Comparison of ENCODE assay signal across 8 cellular contexts in the genomic region with DNA sequence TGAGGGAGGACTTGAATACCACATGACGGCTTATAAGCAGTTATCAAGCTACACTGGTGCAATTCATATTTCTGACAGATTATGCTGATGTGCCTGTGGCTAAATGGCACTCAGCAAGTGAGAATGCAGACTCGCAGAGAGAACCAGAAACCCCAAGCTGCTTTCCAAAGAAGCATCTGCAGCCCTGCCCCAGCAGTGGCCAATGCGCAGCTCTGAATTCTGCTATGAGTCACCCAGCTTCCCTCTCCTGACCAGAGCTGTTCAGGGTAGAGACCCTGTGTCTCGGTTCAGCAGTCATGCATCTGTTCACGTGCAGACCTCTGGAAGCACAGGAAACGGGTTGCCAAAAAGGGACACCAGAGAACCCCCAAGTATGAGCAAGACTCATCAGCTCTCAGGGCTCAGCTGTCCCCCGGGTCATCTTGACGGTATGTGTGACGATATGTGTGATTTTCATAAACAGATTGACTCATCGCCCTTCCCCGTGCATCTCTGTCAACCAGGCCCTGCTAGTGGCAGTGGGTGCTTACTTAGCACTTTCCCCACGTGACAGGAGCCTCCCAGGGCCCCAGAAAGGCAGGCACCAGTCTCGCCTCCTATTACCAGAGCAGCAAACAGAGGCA.
DNase-seq lines count a peak whose midpoint lies in the region; ATAC-seq and TF ChIP-seq lines count a peak whose summit lies in the region.

No MANE protein-coding gene starts in this region.

- peaks cover 48 to 97% (median 49%) of the 10 kb centered on the region in 10 experiments for H3K4me1 ChIP-seq in BLaER1 treated with 17β-estradiol and CSF1 and Interleukin-3, amounts not matched to agents 10 nM and 100 nM
- peaks cover 46 to 82% of the 10 kb centered on the region in 2 donors for H3K4me1 ChIP-seq in ascending aorta

- peak overlapping the region; percentile 84 for H3K4me3 Mint-ChIP-seq in T-helper 17 cell
- H3K4me3 Mint-ChIP-seq in immature natural killer cell: peak overlapping the region; percentile 73 to 87 (median 81)
- H3K4me3 Mint-ChIP-seq in nephron progenitor cell: no peak overlapping the region

- intact Hi-C loops in ascending aorta (cut with DNase I): loop anchor here (2.0 kb wide), 1 partner anchor 74 kb away; no protein-coding TSS in a partner anchor

- H3K36me3 Mint-ChIP-seq in T-helper 17 cell (ENCODE audit: low read depth) (peaks cover 2% of the 10 kb centered on the region), immature natural killer cell (peaks cover 0 to 3% (median 0%) of the 10 kb centered on the region in 3 donors), nephron progenitor cell (ENCODE audit: low read depth) (no peaks in the 10 kb centered on the region)

- H3K27ac Mint-ChIP-seq in T-helper 17 cell (no peak overlapping the region), immature natural killer cell (peak overlapping the region in 4 of 6 donors; percentile 99 to 100 (median 100)), nephron progenitor cell (no peak overlapping the region)

- no peaks in the 10 kb centered on the region for H3K9me3 ChIP-seq in BLaER1 treated with 17β-estradiol and CSF1 and Interleukin-3, amounts not matched to agents 10 nM and 100 nM (replicated peaks in 1 of 11)
- H3K9me3 ChIP-seq in T-helper 17 cell (ENCODE audit: control insufficient read depth, low read length, poor library complexity, severe bottlenecking) (no peaks in the 10 kb centered on the region), ascending aorta (no peaks in the 10 kb centered on the region)

- ATAC-seq in GM19455 (IDR thresholded peaks at IDR 0.05; ENCODE audit: unreplicated experiment) (peak; percentile 93), HG03571 (IDR thresholded peaks at IDR 0.05; ENCODE audit: unreplicated experiment) (peak; percentile 94), T-helper 17 cell (peak; percentile 89)

- H4K20me1 ChIP-seq in BLaER1 treated with 17β-estradiol and CSF1 and Interleukin-3, amounts not matched to agents 10 nM and 100 nM: peaks cover 0 to 85% (median 34%) of the 10 kb centered on the region in 11 experiments; a peak in 14 of 22 replicates

- H3K9ac ChIP-seq in BLaER1 treated with 17β-estradiol and CSF1 and Interleukin-3, amounts not matched to agents 10 nM and 100 nM: peak overlapping the region; percentile 47 to 81 (median 75); a peak in 21 of 22 replicates

- H3K27ac ChIP-seq in BLaER1 treated with 17β-estradiol and CSF1 and Interleukin-3, amounts not matched to agents 10 nM and 100 nM: peak overlapping the region; percentile 71 to 88 (median 83)
- H3K27ac ChIP-seq in ascending aorta: peak overlapping the region; percentile 91 to 95

- TF ChIP-seq CTCF in ascending aorta (IDR thresholded peaks at IDR 0.05) (no peak), nephron progenitor cell (IDR thresholded peaks at IDR 0.05) (no peak)

- H3K36me3 ChIP-seq in BLaER1 treated with 17β-estradiol and CSF1 and Interleukin-3, amounts not matched to agents 10 nM and 100 nM: no peaks in the 10 kb centered on the region
- no peaks in the 10 kb centered on the region for H3K36me3 ChIP-seq in ascending aorta

- peak; percentile 58 to 83 (median 69) for DNase-seq in T-helper 17 cell
- peak; percentile 92 to 95 for DNase-seq in ascending aorta (ENCODE audit: low spot score in 2 of 2)
- DNase-seq in immature natural killer cell: peak; percentile 94 to 96 (median 94)
- DNase-seq in stimulated activated CD4-positive, alpha-beta T cell treated with anti-CD3 and anti-CD28 coated beads, Interleukin-2, amount 100 ng/mL, for 24 hours: peak; percentile 79 to 84
- DNase-seq in nephron progenitor cell: no peak

- H3K9me3 Mint-ChIP-seq in immature natural killer cell (no peaks in the 10 kb centered on the region), nephron progenitor cell (no peaks in the 10 kb centered on the region)

- H3K27me3 Mint-ChIP-seq in T-helper 17 cell (no peaks in the 10 kb centered on the region), immature natural killer cell (ENCODE audit: low read depth in 3 of 3) (peaks cover 17 to 31% (median 20%) of the 10 kb centered on the region in 3 donors), nephron progenitor cell (ENCODE audit: low read depth, poor library complexity) (peaks cover 20% of the 10 kb centered on the region)

- H3K4me1 Mint-ChIP-seq in T-helper 17 cell (peaks cover 82% of the 10 kb centered on the region), immature natural killer cell (peaks cover 89 to 95% of the 10 kb centered on the region in 2 donors), nephron progenitor cell (peaks cover 70% of the 10 kb centered on the region)

- H3K4me3 ChIP-seq in BLaER1 treated with 17β-estradiol and CSF1 and Interleukin-3, amounts not matched to agents 10 nM and 100 nM: peak overlapping the region in 6 of 10 experiments; percentile 7 to 51 (median 31); a peak in 8 of 20 replicates
- peak overlapping the region in 1 of 2 donors; percentile 32 for H3K4me3 ChIP-seq in ascending aorta

- H3K4me2 ChIP-seq in BLaER1 treated with 17β-estradiol and CSF1 and Interleukin-3, amounts not matched to agents 10 nM and 100 nM: peak overlapping the region; percentile 76 to 96 (median 89)

- H3K27me3 ChIP-seq in BLaER1 treated with 17β-estradiol and CSF1 and Interleukin-3, amounts not matched to agents 10 nM and 100 nM: no peaks in the 10 kb centered on the region
- no peaks in the 10 kb centered on the region for H3K27me3 ChIP-seq in ascending aorta

Comparison
In these comparisons a context has a peak if more than half of its experiments do, and no peak if none do; other contexts are left out.
1. H3K27ac Mint-ChIP-seq: peak in immature natural killer cell (4 of 6); none in T-helper 17 cell (single experiment) and nephron progenitor cell (single experiment).
2. Peak in every context shown above with its lines, with median percentiles within 50 percentile points of each other: ATAC-seq.